In the genomic region with DNA sequence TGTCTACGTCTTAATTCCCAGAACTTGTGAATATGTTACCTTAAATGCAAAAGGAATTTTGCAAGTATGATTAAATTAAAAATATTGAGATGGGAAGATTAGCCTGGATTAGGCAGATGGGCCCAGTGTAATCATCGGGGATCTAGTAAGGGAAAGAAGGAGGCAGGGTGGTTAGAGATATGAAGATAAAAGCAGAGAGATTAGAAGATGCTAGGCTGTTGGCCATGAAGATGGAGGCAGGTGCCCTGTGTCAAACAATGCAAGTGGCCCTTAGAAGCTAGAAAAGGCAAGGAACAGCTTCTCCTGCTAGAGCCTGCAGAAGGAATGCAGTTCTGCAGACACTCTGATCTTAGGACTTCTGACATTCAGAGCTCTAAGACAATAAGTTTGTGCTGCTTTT, we compare ENCODE assay signal across 5 cellular contexts.
"Had no signal": no experiment of that assay in that cellular context is flagged by ENCODE, and none has a peak within 500 bp of the region (broad histone marks: within the 10 kb centered on the region; RNA-seq: fewer than 3 reads in every experiment).

No MANE protein-coding gene starts in this region.

- H2AFZ ChIP-seq: GM23338 had no signal

- DNase-seq: H9, HCEC 1CT, IMR-90 had no signal

- H3K4me1 Mint-ChIP-seq: GM23338, H9 had no signal

- H3K4me2 ChIP-seq: GM23338 had no signal

- ATAC-seq: GM23338, K562 had no signal

- H3K9me3 Mint-ChIP-seq: GM23338, H9 had no signal

- H3K27ac Mint-ChIP-seq: GM23338, H9 had no signal

- H3K4me3 ChIP-seq: GM23338, K562 had no signal

- H3K4me3 Mint-ChIP-seq: GM23338, H9 had no signal
